16 cellular contexts compared by ENCODE assay signal in genomic region chr19:49196527-49197240, GRCh38. TPM values are rescaled to one million over a fixed set of nuclear protein-coding genes. Genes with fewer than 3 reads are reported as not detected.
DNase-seq lines count a peak whose midpoint lies in the region; ATAC-seq, FAIRE-seq and TF ChIP-seq lines count a peak whose summit lies in the region.
"Had no signal": no experiment of that assay in that cellular context is flagged by ENCODE, and none has a peak within 500 bp of the region (broad histone marks: within the 10 kb centered on the region; RNA-seq: fewer than 3 reads in every experiment).

No MANE protein-coding gene starts in this region.

- peak overlapping the region; percentile 32 for H3K4me3 ChIP-seq in A673 (ENCODE audit: low read depth, low read length, poor library complexity, severe bottlenecking)
- no peak overlapping the region for H3K4me3 ChIP-seq in H1 (ENCODE audit: extremely low read depth in 1 of 4, insufficient read depth in 2 of 4, low read depth in 3 of 4, low read length in 4 of 4)
- no peak overlapping the region for H3K4me3 ChIP-seq in mucosa of rectum (ENCODE audit: low read length in 2 of 2)
- H3K4me3 ChIP-seq: uterus had no signal

- in situ Hi-C loops in KBM-7 (cut with MboI; ENCODE audit: low pct_unique_long_range_greater_than_20kb, low sequenced_read_pairs) = no loop called here

- no peak overlapping the region for H3K9ac ChIP-seq in H1 (replicated peaks in 1 of 4; ENCODE audit: extremely low read depth in 1 of 4, low read depth in 3 of 4, low read length in 3 of 4)
- H3K9ac ChIP-seq in mucosa of rectum (ENCODE audit: low read depth in 1 of 2, low read length in 2 of 2) = peak overlapping the region; percentile 24 to 36

- H3K4me2 ChIP-seq in H1 (ENCODE audit: insufficient read depth in 1 of 2, low read depth in 2 of 2, low read length in 2 of 2) = no peak overlapping the region

- no peak for TF ChIP-seq POLR2A in H1 (IDR thresholded peaks at IDR 0.05; ENCODE audit: control extremely low read depth in 1 of 2, low read depth in 2 of 2, low read length in 2 of 2)

- no peak overlapping the region for H3K23ac ChIP-seq in H1 (ENCODE audit: insufficient read length)

- no peak overlapping the region for H2BK15ac ChIP-seq in H1 (ENCODE audit: low read length)

- H3K79me2 ChIP-seq in H1 (ENCODE audit: control insufficient read depth in 1 of 2, insufficient read depth in 2 of 2, low read length in 2 of 2) = no peaks in the 10 kb centered on the region

- H3K4ac ChIP-seq in H1 (replicated peaks; ENCODE audit: insufficient read length, low read depth, low read length) = no peak overlapping the region

- no peak overlapping the region for H2BK12ac ChIP-seq in H1 (ENCODE audit: low read depth, low read length)

- peaks cover 0 to 2% of the 10 kb centered on the region in 2 experiments for H4K20me1 ChIP-seq in H1 (replicated peaks in 1 of 2; ENCODE audit: control insufficient read depth in 1 of 2, insufficient read depth in 2 of 2, low read length in 2 of 2)

- FAIRE-seq in H1 (lab: Jason Lieb, UNC) = no peak
- FAIRE-seq in D721Med (lab: Jason Lieb, UNC) = no peak
- FAIRE-seq: GM18507 had no signal

- WGBS in H1 (ENCODE audit: extremely low coverage in 1 of 2, insufficient coverage in 1 of 2, insufficient read length in 1 of 2, insufficient replicate concordance in 2 of 2, low coverage in 1 of 2, low lambda C conversion rate in 2 of 2, missing lambda C conversion rate in 1 of 2), 2 experiments = 90% methylated on average over 37 of the region's 40 CpGs; no CpG with 5 or more reads in 1 of the 2 experiments

- no TSS peak for BruUV-seq in A673 (replicated peaks; lab: Mats Ljungman, UMichigan)

- TF ChIP-seq CTCF in A673 (conservative IDR thresholded peaks at IDR 0.05; ENCODE audit: low read depth, low read length) = no peak
- no peak for TF ChIP-seq CTCF in H1 (IDR thresholded peaks at IDR 0.05; ENCODE audit: control extremely low read depth in 1 of 3, insufficient read depth in 1 of 3, low read depth in 1 of 3, low read length in 3 of 3)
- TF ChIP-seq CTCF in D721Med (IDR thresholded peaks at IDR 0.05; ENCODE audit: insufficient read depth, missing control alignments) = no peak

- no peak overlapping the region for H2AFZ ChIP-seq in H1 (ENCODE audit: low read length)

- no peak overlapping the region for H4K91ac ChIP-seq in H1 (replicated peaks; ENCODE audit: insufficient read length, low read length)

- peak overlapping the region; percentile 31 for H3K27ac ChIP-seq in A673 (ENCODE audit: low read depth, low read length, poor library complexity, severe bottlenecking)
- H3K27ac ChIP-seq in H1 (ENCODE audit: low read depth, low read length) = no peak overlapping the region
- H3K27ac ChIP-seq in mucosa of rectum (ENCODE audit: low read depth in 2 of 2, low read length in 2 of 2) = peak overlapping the region; percentile 71 to 72
- H3K27ac ChIP-seq: uterus had no signal

- H3K9me3 ChIP-seq in A673 (ENCODE audit: low read depth, low read length, poor library complexity, severe bottlenecking) = no peaks in the 10 kb centered on the region
- peaks cover 0 to 3% of the 10 kb centered on the region in 2 experiments; a peak in 1 of 4 replicates for H3K9me3 ChIP-seq in H1 (ENCODE audit: insufficient read depth in 2 of 2, low read depth in 1 of 2, low read length in 1 of 2)
- no peaks in the 10 kb centered on the region for H3K9me3 ChIP-seq in mucosa of rectum (ENCODE audit: control insufficient read depth in 2 of 2, low read length in 2 of 2)
- H3K9me3 ChIP-seq: uterus had no signal

- no peak overlapping the region for H3K14ac ChIP-seq in H1 (ENCODE audit: insufficient read length)

- H3K23me2 ChIP-seq in H1 (ENCODE audit: low read depth, low read length) = no peaks in the 10 kb centered on the region

- no peak overlapping the region for H2BK5ac ChIP-seq in H1 (ENCODE audit: low read depth, low read length)

- no peak overlapping the region for H2AK5ac ChIP-seq in H1 (ENCODE audit: low read depth, low read length)

- H2BK120ac ChIP-seq in H1 (replicated peaks; ENCODE audit: low read depth, low read length) = no peak overlapping the region

- no peak for TF ChIP-seq RAD21 in H1 (IDR thresholded peaks at IDR 0.05 in 1 of 2, conservative IDR thresholded peaks at IDR 0.05 in 1 of 2; ENCODE audit: low read depth in 2 of 2, low read length in 2 of 2)

- intact Hi-C loops in A673 (cut with micrococcal nuclease; ENCODE audit: unreplicated experiment) = no loop called here

- no peak overlapping the region for H4K5ac ChIP-seq in H1 (ENCODE audit: insufficient read length, low read depth, low read length)

- H3K36me3 ChIP-seq in A673 (ENCODE audit: insufficient read depth, low read length, poor library complexity, severe bottlenecking) (peaks cover 17% of the 10 kb centered on the region), H1 (ENCODE audit: control insufficient read depth in 2 of 4, insufficient read depth in 4 of 4, low read length in 3 of 4) (no peaks in the 10 kb centered on the region; a peak in 2 of 8 replicates), mucosa of rectum (ENCODE audit: control insufficient read depth in 2 of 2, insufficient read depth in 2 of 2, low read length in 2 of 2) (peaks cover 25 to 31% of the 10 kb centered on the region in 2 donors)
- H3K36me3 ChIP-seq: uterus had no signal

- CTCF ChIA-PET in A673 (lab: Charles Lee) (interaction anchor here (0.5 to 0.7 kb wide), 4 partner anchors 17 to 69 kb away, joined by 3 to 8 read pairs (median 4); no protein-coding TSS in a partner anchor), H1 (lab: Charles Lee; ENCODE audit: partially characterized antibody) (interaction anchor here (0.7 to 4.8 kb wide), 10 partner anchors 10 to 179 kb away, joined by 3 to 66 read pairs (median 12); no protein-coding TSS in a partner anchor)

- H3K27me3 ChIP-seq in A673 (replicated peaks; ENCODE audit: insufficient read depth, low read depth, low read length, poor library complexity) (no peaks in the 10 kb centered on the region), H1 (replicated peaks in 1 of 4; ENCODE audit: control insufficient read depth in 3 of 4, extremely low read depth in 1 of 4, insufficient read depth in 3 of 4, low read length in 3 of 4) (no peaks in the 10 kb centered on the region), mucosa of rectum (ENCODE audit: control insufficient read depth in 2 of 2, insufficient read depth in 2 of 2, low read length in 2 of 2) (no peaks in the 10 kb centered on the region)
- H3K27me3 ChIP-seq: uterus had no signal

- no peaks in the 10 kb centered on the region for H3K79me1 ChIP-seq in H1 (ENCODE audit: low read depth, low read length)

- no peak for ATAC-seq in HG02588 (IDR thresholded peaks at IDR 0.05; ENCODE audit: unreplicated experiment)
- ATAC-seq: activated CD8-positive, alpha-beta memory T cell treated with anti-CD3 and anti-CD28 coated beads, Interleukin-2, amount 10 ng/mL, durations not matched to agents 7 days and 5 days had no signal

- no peak overlapping the region for H3K18ac ChIP-seq in H1 (ENCODE audit: extremely low read depth, low read length)

- DNase-seq in A673 (ENCODE audit: low spot score) (peak; percentile 62), NCI-H1105 treated with DMSO at 0.1 percent for 48 hours (lab: John Stamatoyannopoulos, UW) (peak; percentile 72), H1 (ENCODE audit: low read depth in 1 of 2, low spot score in 2 of 2) (no peak), KBM-7 (no peak), D721Med (ENCODE audit: insufficient read length, low spot score) (no peak)
- DNase-seq in activated naive CD4-positive, alpha-beta T cell (lab: John Stamatoyannopoulos, UW) = no peak
- DNase-seq: activated CD8-positive, alpha-beta memory T cell treated with anti-CD3 and anti-CD28 coated beads, Interleukin-2, amount 10 ng/mL, durations not matched to agents 7 days and 5 days; dermis blood vessel endothelial cell; EL; islet precursor cell; NCI-H510A; nephron progenitor cell had no signal

- POLR2A ChIA-PET in A673 (lab: Charles Lee; ENCODE audit: low non-redundant PET) (no interaction called here), H1 (lab: Charles Lee; ENCODE audit: partially characterized antibody) (interaction anchor here (0.9 to 1.3 kb wide), 4 partner anchors 9 to 48 kb away, joined by 3 to 4 read pairs (median 4); no protein-coding TSS in a partner anchor)

- no peak overlapping the region for H3K56ac ChIP-seq in H1 (replicated peaks; ENCODE audit: insufficient read length, low read depth, low read length)

- H4K8ac ChIP-seq in H1 (ENCODE audit: extremely low read depth, insufficient read depth, low read length) = peak overlapping the region; percentile 68; the same call in 1 of the 2 replicates

- no peak overlapping the region for H2BK20ac ChIP-seq in H1 (ENCODE audit: low read length)

- TF ChIP-seq EP300 in H1 (IDR thresholded peaks at IDR 0.05; ENCODE audit: borderline replicate concordance in 1 of 2, low read depth in 2 of 2, low read length in 2 of 2) = no peak

- peaks cover 25% of the 10 kb centered on the region for H3K4me1 ChIP-seq in A673 (ENCODE audit: insufficient read depth, low read length, poor library complexity, severe bottlenecking)
- no peaks in the 10 kb centered on the region for H3K4me1 ChIP-seq in H1 (replicated peaks in 1 of 4; ENCODE audit: control insufficient read depth in 3 of 4, insufficient read depth in 4 of 4, low read length in 3 of 4)
- peaks cover 30 to 45% of the 10 kb centered on the region in 2 donors for H3K4me1 ChIP-seq in mucosa of rectum (ENCODE audit: control insufficient read depth in 2 of 2, insufficient read depth in 2 of 2, low read length in 2 of 2)

TF ChIP-seq in H1, 55 proteins besides CTCF, POLR2A, EP300 and RAD21 (continues in another document):
- no peak for TF ChIP-seq NRF1 (IDR thresholded peaks at IDR 0.05; ENCODE audit: low read depth, low read length)

RNA-seq across cellular contexts. Expression of gene TRPM4, which starts 39.1 kb away (rescaled TPM):
- total RNA-seq in A673 (2021) = 107 and 116 TPM in 2 replicates
- total RNA-seq in H1 (2021; fragmentation: NEBNext Ultra II Directional; extraction: Animal tissue kit (Norgen Biotek cat#: 25700)) = 11.3 and 12.6 TPM in 2 replicates
- 13.3 and 21.5 TPM in 2 replicates for polyA plus RNA-seq in H1 (2011; rRNA removed)
- polyA plus RNA-seq in H1 (2011; cell fraction: cytosol; rRNA removed) = 14.1 TPM
- 28.9 TPM for polyA plus RNA-seq in H1 (2011; cell fraction: nucleus; rRNA removed)
- 9.4 to 14.2 TPM (median 13.5 TPM) in 4 replicates for polyA plus RNA-seq in H1 (2012, experiment 1 of 2)
- 6.2 TPM for polyA plus RNA-seq in H1 (2012, experiment 2 of 2)
- polyA plus RNA-seq in H1 (2013, experiment 1 of 2) = 9.1 TPM
- 8.2 TPM for polyA plus RNA-seq in H1 (2013, experiment 2 of 2)
- polyA minus RNA-seq in H1 (2011; rRNA and poly(A)+ RNA removed) = 5.0 and 6.0 TPM in 2 replicates
- polyA minus RNA-seq in H1 (2011; cell fraction: cytosol; rRNA and poly(A)+ RNA removed) = 5.9 TPM
- polyA minus RNA-seq in H1 (2011; cell fraction: nucleus; rRNA and poly(A)+ RNA removed) = 14.8 TPM

RNA-seq across cellular contexts. Expression of gene HRC, which starts 41.5 kb away (rescaled TPM):
- total RNA-seq in A673 (2021) = not detected in 2 replicates
- 1.8 and 2.3 TPM in 2 replicates for total RNA-seq in H1 (2021; fragmentation: NEBNext Ultra II Directional; extraction: Animal tissue kit (Norgen Biotek cat#: 25700))
- 2.6 and 6.8 TPM in 2 replicates for polyA plus RNA-seq in H1 (2011; rRNA removed)
- 10.7 TPM for polyA plus RNA-seq in H1 (2011; cell fraction: cytosol; rRNA removed)
- polyA plus RNA-seq in H1 (2011; cell fraction: nucleus; rRNA removed) = 7.4 TPM
- 1.6 to 4.2 TPM (median 3.0 TPM) in 4 replicates for polyA plus RNA-seq in H1 (2012, experiment 1 of 2)
- polyA plus RNA-seq in H1 (2012, experiment 2 of 2) = 0.50 TPM
- 5.9 TPM for polyA plus RNA-seq in H1 (2013, experiment 1 of 2)
- 6.1 TPM for polyA plus RNA-seq in H1 (2013, experiment 2 of 2)
- polyA minus RNA-seq in H1 (2011; rRNA and poly(A)+ RNA removed) = 0.61 and 4.4 TPM in 2 replicates
- 1.6 TPM for polyA minus RNA-seq in H1 (2011; cell fraction: cytosol; rRNA and poly(A)+ RNA removed)
- 2.0 TPM for polyA minus RNA-seq in H1 (2011; cell fraction: nucleus; rRNA and poly(A)+ RNA removed)
- total RNA-seq: activated CD8-positive, alpha-beta memory T cell treated with anti-CD3 and anti-CD28 coated beads, Interleukin-2, amount 10 ng/mL, durations not matched to agents 7 days and 5 days; dermis blood vessel endothelial cell had no signal

Comparison
In these comparisons a context has a peak if more than half of its experiments do, and no peak if none do; other contexts are left out.
1. DNase-seq: peak in A673 (single experiment) and NCI-H1105 treated with DMSO at 0.1 percent for 48 hours (single experiment); none in H1 (0 of 2), activated naive CD4-positive, alpha-beta T cell (0 of 4), KBM-7 (single experiment) and D721Med (single experiment).
2. H3K9ac ChIP-seq: peak in mucosa of rectum (2 of 2); none in H1 (0 of 4).